Comparison of ENCODE assay signal across 1 cellular context in genomic region chr17:43010667-43011308, GRCh38.
TF ChIP-seq lines count a peak whose summit lies in the region.

No MANE protein-coding gene starts in this region.

TF ChIP-seq in endothelial cell of umbilical vein, 7 proteins besides CTCF, POLR2A, EP300 and RAD21:
- TF ChIP-seq MAX (IDR thresholded peaks at IDR 0.05; ENCODE audit: insufficient read depth, insufficient read length) (no peak), JUN (IDR thresholded peaks at IDR 0.05; ENCODE audit: borderline replicate concordance, insufficient read depth, insufficient read length, low read depth) (no peak), GATA2 (IDR thresholded peaks at IDR 0.05; ENCODE audit: insufficient read depth, insufficient read length, low read depth, low read length) (no peak), POLR2AphosphoS5 (IDR thresholded peaks at IDR 0.05; ENCODE audit: insufficient read depth, low read depth, low read length) (no peak), FOS (IDR thresholded peaks at IDR 0.05; ENCODE audit: borderline replicate concordance, insufficient read depth, low read length) (no peak), EZH2 (IDR thresholded peaks at IDR 0.05; ENCODE audit: borderline replicate concordance, low read depth, low read length, severe bottlenecking) (no peak), MYC (IDR thresholded peaks at IDR 0.05; ENCODE audit: low read depth, low read length) (no peak)
